Comparison of ENCODE assay signal across 34 cellular contexts in the genomic region with DNA sequence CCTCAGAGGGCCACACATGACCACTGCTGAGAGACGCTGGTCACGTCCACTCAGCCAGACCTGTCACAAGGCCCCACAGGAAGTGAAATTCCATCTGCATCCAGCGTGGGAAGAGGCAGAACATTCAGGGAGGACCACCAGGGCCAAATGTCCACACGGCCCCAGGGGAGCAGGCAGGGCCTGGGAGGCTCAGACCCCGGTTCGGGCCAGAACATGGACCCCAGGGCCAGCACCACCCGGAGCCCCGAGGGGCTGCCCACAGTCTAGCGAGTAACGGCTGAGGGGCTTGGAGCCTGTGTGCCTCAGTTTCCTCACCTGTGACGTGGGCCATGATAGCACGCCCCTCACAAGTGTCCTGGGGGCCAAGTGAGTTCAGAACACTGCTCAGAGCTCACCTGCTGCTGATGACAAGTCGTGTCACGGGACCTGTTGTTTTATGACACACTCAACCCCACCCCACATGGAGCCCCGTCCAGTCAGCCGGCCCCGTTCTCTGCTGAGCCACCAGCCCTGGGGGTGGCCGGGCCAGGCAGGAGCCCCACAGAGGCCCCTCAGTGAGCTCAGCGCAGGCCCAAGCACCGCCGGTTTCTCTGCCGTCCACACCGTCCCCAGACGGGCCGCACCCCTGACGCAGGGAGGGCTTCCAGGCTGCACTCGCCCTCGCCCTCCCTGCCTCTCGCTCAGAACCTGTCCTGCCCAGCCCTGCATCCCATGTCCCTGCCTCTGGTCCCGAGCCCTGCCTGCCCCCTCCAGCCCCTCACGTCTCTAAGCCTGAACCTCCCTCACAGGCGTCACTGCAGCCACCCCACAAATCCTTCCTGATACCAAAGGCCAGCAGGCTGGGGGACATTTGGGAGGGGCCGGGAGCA.
"Had no signal": no experiment of that assay in that cellular context is flagged by ENCODE, and none has a peak within 500 bp of the region (broad histone marks: within the 10 kb centered on the region; RNA-seq: fewer than 3 reads in every experiment).

No MANE protein-coding gene starts in this region.

- H3K4me3 ChIP-seq: ascending aorta, cardiac muscle cell, coronary artery, dorsolateral prefrontal cortex, gastrocnemius medialis had no signal

- H3K27ac Mint-ChIP-seq: activated B cell treated with CpG ODN at 0.5 μM for 24 hours; activated CD4-positive, alpha-beta memory T cell treated with anti-CD3 and anti-CD28 coated beads for 36 hours; activated CD8-positive, alpha-beta memory T cell treated with anti-CD3 and anti-CD28 coated beads, Interleukin-2, amount 10 ng/mL, durations not matched to agents 7 days and 5 days; activated CD8-positive, alpha-beta T cell treated with anti-CD3 and anti-CD28 coated beads, Interleukin-2, amount 10 ng/mL, durations not matched to agents 7 days and 5 days; activated naive CD4-positive, alpha-beta T cell treated with anti-CD3 and anti-CD28 coated beads, Interleukin-2, amount 10 ng/mL, durations not matched to agents 7 days and 5 days; activated naive CD4-positive, alpha-beta T cell treated with anti-CD3 and anti-CD28 coated beads, Interleukin-2, amount 50 U/mL, for 72 hours; activated naive CD8-positive, alpha-beta T cell treated with anti-CD3 and anti-CD28 coated beads, Interleukin-2, amount 10 ng/mL, durations not matched to agents 7 days and 5 days; activated T-helper 1 cell treated with anti-CD3 and anti-CD28 coated beads, Interleukin-12 subunit alpha, Interleukin-12 subunit beta, Interleukin-2, Interleukin-4 antibody, amounts not matched to agents 30 ng/mL and 10 ng/mL and 1 ng/mL, durations not matched to agents 14 hours and 24 hours and 36 hours; activated T-helper 2 cell treated with anti-CD3 and anti-CD28 coated beads, Interferon-gamma antibody, Interleukin-2, Interleukin-4, amounts not matched to agents 10 μg/mL and 5 μg/mL and 100 μg/mL, durations not matched to agents 14 hours and 24 hours and 36 hours; brain; dendritic cell treated with granulocyte-macrophage colony-stimulating factor and Interleukin-4, amounts not matched to agents 40 ng/mL and 50 ng/mL, for 4 days; endodermal cell; T-helper 17 cell; T-helper 2 cell treated with Interferon-gamma antibody and Interleukin-4, amounts not matched to agents 5 μg/mL and 100 μg/mL, for 36 hours had no signal

- ATAC-seq: activated CD4-positive, CD25-positive, alpha-beta regulatory T cell treated with anti-CD3 and anti-CD28 coated beads, Interleukin-2, amount 50 U/mL, for 24 hours; activated CD8-positive, alpha-beta memory T cell treated with anti-CD3 and anti-CD28 coated beads, Interleukin-2, amount 10 ng/mL, durations not matched to agents 7 days and 5 days; activated CD8-positive, alpha-beta T cell treated with anti-CD3 and anti-CD28 coated beads, Interleukin-2, amount 10 ng/mL, durations not matched to agents 7 days and 5 days; activated naive CD4-positive, alpha-beta T cell treated with anti-CD3 and anti-CD28 coated beads, Interleukin-2, amount 50 U/mL, for 72 hours; esophagus mucosa; gastrocnemius medialis; T-helper 17 cell had no signal

- H3K27ac ChIP-seq: ascending aorta, breast epithelium, cardiac muscle cell, coronary artery, dorsolateral prefrontal cortex, gastrocnemius medialis, WERI-Rb-1 had no signal

- H3K27me3 Mint-ChIP-seq: activated CD8-positive, alpha-beta memory T cell treated with anti-CD3 and anti-CD28 coated beads, Interleukin-2, amount 10 ng/mL, durations not matched to agents 7 days and 5 days; activated naive CD8-positive, alpha-beta T cell treated with anti-CD3 and anti-CD28 coated beads, Interleukin-2, amount 10 ng/mL, durations not matched to agents 7 days and 5 days; brain; T-helper 17 cell had no signal

- DNase-seq: activated B cell treated with CpG ODN at 0.5 μM for 24 hours; activated CD4-positive, alpha-beta memory T cell treated with anti-CD3 and anti-CD28 coated beads for 36 hours; activated CD4-positive, alpha-beta T cell treated with anti-CD3 and anti-CD28 coated beads for 48 hours; activated CD8-positive, alpha-beta memory T cell treated with anti-CD3 and anti-CD28 coated beads, Interleukin-2, amount 10 ng/mL, durations not matched to agents 7 days and 5 days; activated CD8-positive, alpha-beta memory T cell treated with anti-CD3 and anti-CD28 coated beads, Interleukin-2, amount 50 U/mL, for 4 hours; activated CD8-positive, alpha-beta T cell treated with anti-CD3 and anti-CD28 coated beads, Interleukin-2, amount 10 ng/mL, durations not matched to agents 7 days and 5 days; activated gamma-delta T cell; activated naive CD4-positive, alpha-beta T cell; activated naive CD4-positive, alpha-beta T cell treated with anti-CD3 and anti-CD28 coated beads, Interleukin-2, amount 10 ng/mL, durations not matched to agents 7 days and 5 days; activated naive CD8-positive, alpha-beta T cell treated with anti-CD3 and anti-CD28 coated beads, Interleukin-2, amount 10 ng/mL, durations not matched to agents 7 days and 5 days; activated T-cell treated with anti-CD3 and anti-CD28 coated beads, Interleukin-2, amount 50 U/mL, for 1 hour; activated T-cell treated with anti-CD3 and anti-CD28 coated beads, Interleukin-2, amount 50 U/mL, for 48 hours; dorsolateral prefrontal cortex; effector memory CD4-positive, alpha-beta T cell; endodermal cell; foreskin fibroblast; gastrocnemius medialis; T-helper 1 cell; T-helper 17 cell; T1000; WERI-Rb-1 had no signal

- H3K36me3 ChIP-seq: ascending aorta, breast epithelium, cardiac muscle cell, gastrocnemius medialis, WERI-Rb-1 had no signal

- H3K9me3 ChIP-seq: ascending aorta, breast epithelium, gastrocnemius medialis had no signal

- H3K4me3 Mint-ChIP-seq: activated B cell treated with CpG ODN at 0.5 μM for 24 hours; activated CD4-positive, alpha-beta memory T cell treated with anti-CD3 and anti-CD28 coated beads for 36 hours; activated CD8-positive, alpha-beta memory T cell treated with anti-CD3 and anti-CD28 coated beads, Interleukin-2, amount 10 ng/mL, durations not matched to agents 7 days and 5 days; activated CD8-positive, alpha-beta T cell treated with anti-CD3 and anti-CD28 coated beads, Interleukin-2, amount 10 ng/mL, durations not matched to agents 7 days and 5 days; activated naive CD4-positive, alpha-beta T cell treated with anti-CD3 and anti-CD28 coated beads, Interleukin-2, amount 10 ng/mL, durations not matched to agents 7 days and 5 days; activated naive CD8-positive, alpha-beta T cell treated with anti-CD3 and anti-CD28 coated beads, Interleukin-2, amount 10 ng/mL, durations not matched to agents 7 days and 5 days; activated T-helper 1 cell treated with anti-CD3 and anti-CD28 coated beads, Interleukin-12 subunit alpha, Interleukin-12 subunit beta, Interleukin-2, Interleukin-4 antibody, amounts not matched to agents 30 ng/mL and 10 ng/mL and 1 ng/mL, durations not matched to agents 14 hours and 24 hours and 36 hours; brain; central memory CD8-positive, alpha-beta T cell; dendritic cell treated with granulocyte-macrophage colony-stimulating factor and Interleukin-4, amounts not matched to agents 40 ng/mL and 50 ng/mL, for 4 days; endodermal cell; T-helper 17 cell; T-helper 2 cell treated with Interferon-gamma antibody and Interleukin-4, amounts not matched to agents 5 μg/mL and 100 μg/mL, for 36 hours had no signal

- H3K4me1 ChIP-seq: ascending aorta, breast epithelium, gastrocnemius medialis had no signal

- H3K4me1 Mint-ChIP-seq: activated B cell treated with CpG ODN at 0.5 μM for 24 hours; activated CD8-positive, alpha-beta memory T cell treated with anti-CD3 and anti-CD28 coated beads, Interleukin-2, amount 10 ng/mL, durations not matched to agents 7 days and 5 days; activated naive CD4-positive, alpha-beta T cell treated with anti-CD3 and anti-CD28 coated beads, Interleukin-2, amount 10 ng/mL, durations not matched to agents 7 days and 5 days; activated naive CD8-positive, alpha-beta T cell treated with anti-CD3 and anti-CD28 coated beads, Interleukin-2, amount 10 ng/mL, durations not matched to agents 7 days and 5 days; central memory CD8-positive, alpha-beta T cell; endodermal cell had no signal

- H3K27me3 ChIP-seq: ascending aorta, cardiac muscle cell had no signal

- H3K9me3 Mint-ChIP-seq: activated B cell treated with CpG ODN at 0.5 μM for 24 hours; activated CD4-positive, alpha-beta memory T cell treated with anti-CD3 and anti-CD28 coated beads for 36 hours; activated naive CD4-positive, alpha-beta T cell treated with anti-CD3 and anti-CD28 coated beads, Interleukin-2, amount 50 U/mL, for 72 hours; activated naive CD8-positive, alpha-beta T cell treated with anti-CD3 and anti-CD28 coated beads, Interleukin-2, amount 10 ng/mL, durations not matched to agents 7 days and 5 days; activated T-helper 1 cell treated with anti-CD3 and anti-CD28 coated beads, Interleukin-12 subunit alpha, Interleukin-12 subunit beta, Interleukin-2, Interleukin-4 antibody, amounts not matched to agents 30 ng/mL and 10 ng/mL and 1 ng/mL, durations not matched to agents 14 hours and 24 hours and 36 hours; activated T-helper 2 cell treated with anti-CD3 and anti-CD28 coated beads, Interferon-gamma antibody, Interleukin-2, Interleukin-4, amounts not matched to agents 10 μg/mL and 5 μg/mL and 100 μg/mL, durations not matched to agents 14 hours and 24 hours and 36 hours; central memory CD8-positive, alpha-beta T cell; dendritic cell treated with granulocyte-macrophage colony-stimulating factor and Interleukin-4, amounts not matched to agents 40 ng/mL and 50 ng/mL, for 4 days; endodermal cell; T-helper 2 cell treated with Interferon-gamma antibody and Interleukin-4, amounts not matched to agents 5 μg/mL and 100 μg/mL, for 36 hours had no signal
